In the genomic region with DNA sequence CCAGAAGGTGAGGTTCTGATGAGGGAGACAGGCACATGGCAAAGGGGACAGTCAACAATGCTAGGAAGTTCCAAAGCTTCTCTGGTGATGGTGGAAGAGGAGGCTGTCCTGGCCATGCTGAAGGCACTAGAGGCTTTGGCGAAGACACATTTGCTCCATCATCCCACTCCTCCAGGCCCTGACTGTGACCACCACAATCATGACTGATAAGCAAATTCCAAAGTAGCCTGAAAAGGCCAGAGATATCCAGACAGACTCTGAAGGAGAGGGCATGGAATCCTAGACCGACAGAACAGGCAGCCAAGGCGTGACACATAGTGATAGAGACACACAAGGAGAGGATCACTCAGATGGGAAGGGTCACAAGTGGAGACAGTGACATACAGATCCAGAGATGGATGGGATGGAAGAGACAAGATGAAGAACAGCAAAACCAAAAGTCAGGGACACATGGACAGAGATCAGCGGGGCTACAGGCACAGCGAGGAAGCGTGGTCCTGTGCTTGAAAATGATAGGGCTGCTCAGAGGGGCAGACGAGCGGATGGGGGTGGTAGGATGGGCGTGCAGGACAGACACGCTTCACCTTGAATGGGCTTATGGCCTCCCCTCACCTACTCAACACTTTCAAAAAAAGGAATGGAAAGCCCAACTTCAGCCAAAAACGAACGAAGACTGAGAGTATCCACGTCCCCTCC, we compare ENCODE assay signal across 1 cellular context.
TF ChIP-seq lines count a peak whose summit lies in the region.

No MANE protein-coding gene starts in this region.

TF ChIP-seq in HEK293, 187 proteins besides CTCF, POLR2A, EP300 and RAD21:
- no peak for TF ChIP-seq KLF8 (tag by site-specific recombination; IDR thresholded peaks at IDR 0.05)
- TF ChIP-seq, protein P1, sequence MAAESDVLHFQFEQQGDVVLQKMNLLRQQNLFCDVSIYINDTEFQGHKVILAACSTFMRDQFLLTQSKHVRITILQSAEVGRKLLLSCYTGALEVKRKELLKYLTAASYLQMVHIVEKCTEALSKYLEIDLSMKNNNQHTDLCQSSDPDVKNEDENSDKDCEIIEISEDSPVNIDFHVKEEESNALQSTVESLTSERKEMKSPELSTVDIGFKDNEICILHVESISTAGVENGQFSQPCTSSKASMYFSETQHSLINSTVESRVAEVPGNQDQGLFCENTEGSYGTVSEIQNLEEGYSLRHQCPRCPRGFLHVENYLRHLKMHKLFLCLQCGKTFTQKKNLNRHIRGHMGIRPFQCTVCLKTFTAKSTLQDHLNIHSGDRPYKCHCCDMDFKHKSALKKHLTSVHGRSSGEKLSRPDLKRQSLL (tag by site-specific recombination; IDR thresholded peaks at IDR 0.05) = 0 out of 2 replicates have a peak, but pooled peaks have one; percentile 33
- 0 out of 2 replicates have a peak, but pooled peaks have one; percentile 6 for TF ChIP-seq ZBTB1 (tag by site-specific recombination; IDR thresholded peaks at IDR 0.05)
- TF ChIP-seq ZNF792 (tag by site-specific recombination; IDR thresholded peaks at IDR 0.05) = no peak
- TF ChIP-seq KLF1 (tag by site-specific recombination; IDR thresholded peaks at IDR 0.05) = no peak
